8 cellular contexts compared by ENCODE assay signal in the genomic region with DNA sequence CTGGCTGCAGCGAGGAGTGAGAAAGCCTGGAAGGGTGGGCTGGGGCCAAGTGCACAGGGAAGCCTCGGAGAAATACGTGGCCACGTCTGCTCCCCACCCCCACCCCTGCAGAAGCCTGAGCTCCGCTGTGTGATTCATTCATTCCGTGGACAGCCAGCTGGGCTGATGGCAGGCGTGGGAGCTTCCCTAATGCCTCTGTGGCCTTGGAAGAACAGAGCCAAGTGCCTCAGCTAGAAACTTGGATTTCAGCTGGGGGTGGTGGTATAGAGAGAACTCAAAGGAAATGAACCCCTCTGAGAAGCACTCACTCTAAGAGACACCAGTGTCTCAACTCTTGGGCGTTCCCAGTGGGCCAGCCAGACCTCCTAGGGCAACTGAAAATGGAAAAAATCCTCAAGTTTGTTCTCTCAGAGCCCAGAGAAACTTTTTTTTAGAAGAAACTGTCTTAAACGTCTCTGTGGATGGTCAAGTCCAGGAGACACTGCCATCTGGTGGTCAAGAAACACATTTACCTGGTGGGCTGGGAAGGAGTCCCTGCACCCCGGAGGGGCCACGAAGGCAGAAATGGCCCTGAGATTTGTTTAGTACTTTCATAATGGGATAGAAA. TPM values are rescaled to one million over a fixed set of nuclear protein-coding genes. Genes with fewer than 3 reads are reported as not detected.
A peak's percentile ranks its signal among the peaks of the same experiment; 100 is the strongest.
DNase-seq lines count a peak whose midpoint lies in the region; ATAC-seq and TF ChIP-seq lines count a peak whose summit lies in the region.

No MANE protein-coding gene starts in this region.

- H3K4me1 ChIP-seq in Peyer's patch (peaks cover 0 to 14% (median 0%) of the 10 kb centered on the region in 4 donors), gastroesophageal sphincter (peaks cover 0 to 37% (median 18%) of the 10 kb centered on the region in 3 donors), uterus (peaks cover 4 to 12% of the 10 kb centered on the region in 2 donors)

- H3K27ac Mint-ChIP-seq in CD4-positive, alpha-beta T cell: no peak overlapping the region
- no peak overlapping the region for H3K27ac Mint-ChIP-seq in activated naive CD4-positive, alpha-beta T cell treated with anti-CD3 and anti-CD28 coated beads for 36 hours

- peak in 6 of 10 experiments; percentile 16 to 35 (median 24) for DNase-seq in CD4-positive, alpha-beta T cell
- DNase-seq in GM19238 (ENCODE audit: insufficient read length, low spot score) (peak; percentile 66), Peyer's patch (peak in 1 of 3 donors; percentile 80), non-pigmented ciliary epithelial cell (ENCODE audit: low read depth) (peak; percentile 87), uterus (peak; percentile 83 to 86)
- peak; percentile 64 for DNase-seq in activated naive CD4-positive, alpha-beta T cell treated with anti-CD3 and anti-CD28 coated beads for 36 hours

- intact Hi-C loops in CD4-positive, alpha-beta T cell (cut with DNase I, micrococcal nuclease): loop anchor here (2.0 to 10.0 kb wide), 3 partner anchors 82 to 293 kb away; a partner anchor contains a TSS
- intact Hi-C loops in activated naive CD4-positive, alpha-beta T cell treated with anti-CD3 and anti-CD28 coated beads for 36 hours (cut with micrococcal nuclease): loop anchor here (1.0 to 2.0 kb wide), 4 partner anchors 20 to 294 kb away; a partner anchor contains a TSS
- intact Hi-C loops in uterus (cut with DNase I; ENCODE audit: low total_unique reads): loop anchor here (2.0 to 10.0 kb wide), 2 partner anchors 82 to 296 kb away; a partner anchor contains a TSS

- WGBS in gastroesophageal sphincter (ENCODE audit: low coverage in 1 of 2), 2 donors: 0 to 1% methylated on average over 4 to 9 of the region's 11 CpGs

- no peak for TF ChIP-seq EP300 in gastroesophageal sphincter (IDR thresholded peaks at IDR 0.05)

- peak; percentile 82 for ATAC-seq in CD4-positive, alpha-beta T cell (ENCODE audit: poor library complexity)
- peak; percentile 79 for ATAC-seq in HG03342 (IDR thresholded peaks at IDR 0.05; ENCODE audit: unreplicated experiment)
- peak; percentile 73 for ATAC-seq in gastroesophageal sphincter

- peaks cover 0 to 11% (median 0%) of the 10 kb centered on the region in 3 donors for H3K36me3 ChIP-seq in Peyer's patch
- H3K36me3 ChIP-seq in gastroesophageal sphincter: peaks cover 0 to 30% of the 10 kb centered on the region in 2 donors
- H3K36me3 ChIP-seq in uterus: no peaks in the 10 kb centered on the region

- no peaks in the 10 kb centered on the region for H3K9me3 ChIP-seq in CD4-positive, alpha-beta T cell (ENCODE audit: control insufficient read depth, low read length)
- H3K9me3 ChIP-seq in Peyer's patch (no peaks in the 10 kb centered on the region), gastroesophageal sphincter (no peaks in the 10 kb centered on the region), uterus (no peaks in the 10 kb centered on the region)

- POLR2A ChIA-PET in CD4-positive, alpha-beta T cell (lab: Charles Lee): interaction anchor here (1.0 to 1.8 kb wide), 2 partner anchors 31 kb away, joined by 4 to 10 read pairs; a partner anchor contains a TSS

- H3K27me3 Mint-ChIP-seq in CD4-positive, alpha-beta T cell: no peaks in the 10 kb centered on the region
- H3K27me3 Mint-ChIP-seq in activated naive CD4-positive, alpha-beta T cell treated with anti-CD3 and anti-CD28 coated beads for 36 hours (ENCODE audit: low read depth): no peaks in the 10 kb centered on the region

- H3K4me3 ChIP-seq in Peyer's patch (no peak overlapping the region), gastroesophageal sphincter (no peak overlapping the region), uterus (no peak overlapping the region)

- no peaks in the 10 kb centered on the region for H3K9me3 Mint-ChIP-seq in CD4-positive, alpha-beta T cell
- no peaks in the 10 kb centered on the region for H3K9me3 Mint-ChIP-seq in activated naive CD4-positive, alpha-beta T cell treated with anti-CD3 and anti-CD28 coated beads for 36 hours

- peaks cover 15% of the 10 kb centered on the region for H3K4me1 Mint-ChIP-seq in CD4-positive, alpha-beta T cell (ENCODE audit: low read depth)
- peaks cover 15% of the 10 kb centered on the region for H3K4me1 Mint-ChIP-seq in activated naive CD4-positive, alpha-beta T cell treated with anti-CD3 and anti-CD28 coated beads for 36 hours (ENCODE audit: low read depth)

- H3K27ac ChIP-seq in CD4-positive, alpha-beta T cell (ENCODE audit: low read depth, low read length): no peak overlapping the region
- H3K27ac ChIP-seq in Peyer's patch (peak overlapping the region; percentile 6 to 51 (median 39)), gastroesophageal sphincter (peak overlapping the region in 3 of 4 donors; percentile 75 to 81 (median 79)), uterus (peak overlapping the region; percentile 84 to 93)

- no peak overlapping the region for H3K4me3 Mint-ChIP-seq in CD4-positive, alpha-beta T cell
- no peak overlapping the region for H3K4me3 Mint-ChIP-seq in activated naive CD4-positive, alpha-beta T cell treated with anti-CD3 and anti-CD28 coated beads for 36 hours

- CTCF ChIA-PET in CD4-positive, alpha-beta T cell (lab: Charles Lee): interaction anchor here (0.9 to 2.0 kb wide), 4 partner anchors 31 to 88 kb away, joined by 3 to 9 read pairs (median 6); a partner anchor contains a TSS
- CTCF ChIA-PET in activated naive CD4-positive, alpha-beta T cell treated with anti-CD3 and anti-CD28 coated beads for 36 hours (lab: Charles Lee): interaction anchor here (0.6 to 5.9 kb wide), 25 partner anchors 9 to 574 kb away, joined by 3 to 65 read pairs (median 5); no protein-coding TSS in a partner anchor

- peak; percentile 89 for TF ChIP-seq CTCF in CD4-positive, alpha-beta T cell (IDR thresholded peaks at IDR 0.05)
- peak; percentile 75 to 89 (median 78) for TF ChIP-seq CTCF in Peyer's patch (IDR thresholded peaks at IDR 0.05)
- TF ChIP-seq CTCF in gastroesophageal sphincter (IDR thresholded peaks at IDR 0.05): peak; percentile 86 to 92 (median 91)
- peak; percentile 80 to 93 (median 90) for TF ChIP-seq CTCF in uterus (IDR thresholded peaks at IDR 0.05)

- no peaks in the 10 kb centered on the region for H3K27me3 ChIP-seq in CD4-positive, alpha-beta T cell (ENCODE audit: control insufficient read depth, insufficient read depth, low read length)
- H3K27me3 ChIP-seq in Peyer's patch (no peaks in the 10 kb centered on the region), gastroesophageal sphincter (no peaks in the 10 kb centered on the region), uterus (no peaks in the 10 kb centered on the region)

- H3K36me3 Mint-ChIP-seq in CD4-positive, alpha-beta T cell (ENCODE audit: low read depth): peaks cover 48% of the 10 kb centered on the region
- peaks cover 14% of the 10 kb centered on the region for H3K36me3 Mint-ChIP-seq in activated naive CD4-positive, alpha-beta T cell treated with anti-CD3 and anti-CD28 coated beads for 36 hours (ENCODE audit: low read depth)

- TF ChIP-seq POLR2A in Peyer's patch (IDR thresholded peaks at IDR 0.05) (no peak), gastroesophageal sphincter (IDR thresholded peaks at IDR 0.05) (no peak), uterus (IDR thresholded peaks at IDR 0.05) (no peak)

RNA-seq across cellular contexts. Expression of a gene that starts 18.0 kb away (rescaled TPM):
- 10 to 100 TPM; 11.2 to 13.3 TPM for total RNA-seq in CD4-positive, alpha-beta T cell
- 100 to 1,000 TPM in 3 of 4 donors, 10 to 100 TPM in 1; 99.9 to 161 (median 126) TPM for total RNA-seq in Peyer's patch
- total RNA-seq in activated naive CD4-positive, alpha-beta T cell treated with anti-CD3 and anti-CD28 coated beads for 36 hours: 10 to 100 TPM; 87.7 to 92.6 TPM
- total RNA-seq in gastroesophageal sphincter: 100 to 1,000 TPM in 1 of 4 donors, 10 to 100 TPM in 3; 61.6 to 145 (median 74.6) TPM
- 10 to 100 TPM in 3 of 4 donors, 1 to 10 TPM in 1; 2.6 to 99.7 (median 47.6) TPM for total RNA-seq in uterus

RNA-seq across cellular contexts. Expression of a gene that starts 31.3 kb away (rescaled TPM):
- total RNA-seq in CD4-positive, alpha-beta T cell: 10 to 100 TPM; 82.3 to 83.9 TPM
- total RNA-seq in Peyer's patch (10 to 100 TPM; 63.7 to 67.7 (median 65.8) TPM), gastroesophageal sphincter (100 to 1,000 TPM in 2 of 4 donors, 10 to 100 TPM in 2; 73.3 to 102 (median 89.1) TPM), uterus (100 to 1,000 TPM in 3 of 4 donors, 10 to 100 TPM in 1; 72.1 to 240 (median 168) TPM)
- 100 to 1,000 TPM; 220 to 241 TPM for total RNA-seq in activated naive CD4-positive, alpha-beta T cell treated with anti-CD3 and anti-CD28 coated beads for 36 hours

RNA-seq across cellular contexts. Expression of a gene that starts 53.7 kb away (rescaled TPM):
- total RNA-seq in CD4-positive, alpha-beta T cell: under 1 TPM; 0.78 to 0.80 TPM
- 100 to 1,000 TPM in 1 of 4 donors, 10 to 100 TPM in 3; 47.6 to 177 (median 68.6) TPM for total RNA-seq in Peyer's patch
- under 1 TPM; 0.20 to 0.45 TPM for total RNA-seq in activated naive CD4-positive, alpha-beta T cell treated with anti-CD3 and anti-CD28 coated beads for 36 hours
- total RNA-seq in gastroesophageal sphincter: 100 to 1,000 TPM; 194 to 521 (median 352) TPM
- total RNA-seq in uterus: 1,000 to 10,000 TPM in 1 of 4 donors, 100 to 1,000 TPM in 3; 341 to 2,293 (median 751) TPM

Comparison
In these comparisons a context has a peak if more than half of its experiments do, and no peak if none do; other contexts are left out.
1. RNA of a gene that starts 53.7 kb away (total RNA-seq): 341 to 2,293 TPM in uterus, 194 to 521 TPM in gastroesophageal sphincter and 47.6 to 177 TPM in Peyer's patch; 0.78 to 0.80 TPM in CD4-positive, alpha-beta T cell and 0.20 to 0.45 TPM in activated naive CD4-positive, alpha-beta T cell treated with anti-CD3 and anti-CD28 coated beads for 36 hours; every median in the first group is over 10 times any median in the second.
2. Peak in every context shown above with its lines, with median percentiles within 50 percentile points of each other: ATAC-seq and CTCF ChIP-seq.